In the genomic region with DNA sequence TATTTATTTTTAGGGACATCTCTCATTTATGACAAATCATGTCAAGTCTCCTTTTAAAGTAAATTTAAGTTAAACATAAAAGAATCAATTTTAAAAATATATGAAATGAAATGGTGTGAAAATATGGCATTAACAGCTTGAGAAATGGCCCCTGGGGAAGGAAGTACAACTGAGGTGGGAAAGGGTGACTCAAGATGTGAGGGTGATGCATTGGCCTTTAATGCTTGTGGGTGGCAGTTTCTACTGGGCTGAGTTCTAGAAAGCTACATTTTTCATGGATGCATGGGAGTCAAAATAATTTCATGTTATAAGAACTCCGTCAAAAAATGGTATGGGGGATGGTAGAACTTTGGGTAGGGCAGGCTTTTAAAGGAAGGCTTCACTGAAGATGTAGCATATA, we compare ENCODE assay signal across 13 cellular contexts.
"Had no signal": no experiment of that assay in that cellular context is flagged by ENCODE, and none has a peak within 500 bp of the region (broad histone marks: within the 10 kb centered on the region; RNA-seq: fewer than 3 reads in every experiment).

No MANE protein-coding gene starts in this region.

- DNase-seq: activated CD4-positive, CD25-positive, alpha-beta regulatory T cell treated with anti-CD3 and anti-CD28 coated beads, Interleukin-2, amount 50 U/mL, for 72 hours; activated CD8-positive, alpha-beta memory T cell treated with anti-CD3 and anti-CD28 coated beads, Interleukin-2, amount 50 U/mL, for 48 hours; activated naive CD4-positive, alpha-beta T cell treated with Interleukin-2 at 50 U/mL for 16 hours; caudate nucleus; dorsolateral prefrontal cortex; foreskin keratinocyte; left cardiac atrium; mesenchymal stem cell; mucosa of descending colon; naive B cell; upper lobe of left lung had no signal

- H3K36me3 Mint-ChIP-seq: naive B cell had no signal

- H3K4me3 Mint-ChIP-seq: naive B cell had no signal

- H3K4me3 ChIP-seq: dorsolateral prefrontal cortex, hepatocyte, mucosa of descending colon, thoracic aorta, upper lobe of left lung had no signal

- H3K27me3 Mint-ChIP-seq: naive B cell had no signal

- H3K9me3 Mint-ChIP-seq: naive B cell had no signal
